1 cellular context compared by ENCODE assay signal in the genomic region with DNA sequence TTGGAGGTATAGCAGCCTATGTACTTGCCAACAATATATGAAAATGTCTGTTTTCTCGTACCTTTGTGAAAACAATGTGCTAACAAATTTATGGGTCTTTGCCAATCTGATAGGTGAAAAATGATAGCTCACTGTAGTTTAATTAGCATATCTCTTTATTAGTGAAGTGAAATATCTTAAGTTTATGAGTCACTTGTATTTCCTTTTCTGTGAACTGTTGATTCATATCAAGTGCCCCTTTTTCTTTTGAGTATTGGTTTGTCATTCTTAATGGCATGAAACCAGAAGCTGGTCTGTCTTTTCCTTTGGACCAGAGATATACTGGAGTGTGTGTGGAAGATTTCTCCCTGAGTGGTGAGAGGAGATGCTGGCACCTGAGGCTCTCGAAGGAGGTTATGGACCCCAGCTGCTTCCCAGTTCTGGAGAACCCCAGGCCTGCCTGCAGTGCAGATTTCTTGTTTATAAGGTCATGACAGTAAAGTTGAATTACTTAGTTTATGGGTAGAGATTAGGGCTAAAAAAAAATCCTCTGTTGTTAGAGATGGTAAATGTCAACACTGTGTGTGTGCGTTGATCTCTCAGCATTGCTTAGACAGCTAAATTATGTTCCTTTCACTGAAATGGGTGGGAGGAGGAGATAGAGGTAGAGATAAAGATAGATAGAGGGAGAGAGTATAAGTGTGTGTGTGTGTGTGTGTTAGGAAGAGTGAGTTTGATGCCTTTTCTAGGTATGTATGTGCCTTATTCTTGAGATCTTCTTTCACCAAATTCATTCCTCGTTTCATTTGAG.
TF ChIP-seq lines count a peak whose summit lies in the region.

No MANE protein-coding gene starts in this region.

TF ChIP-seq in HepG2, 621 proteins besides CTCF, POLR2A, EP300 and RAD21 (continued from another document):
- TF ChIP-seq, protein P1, sequence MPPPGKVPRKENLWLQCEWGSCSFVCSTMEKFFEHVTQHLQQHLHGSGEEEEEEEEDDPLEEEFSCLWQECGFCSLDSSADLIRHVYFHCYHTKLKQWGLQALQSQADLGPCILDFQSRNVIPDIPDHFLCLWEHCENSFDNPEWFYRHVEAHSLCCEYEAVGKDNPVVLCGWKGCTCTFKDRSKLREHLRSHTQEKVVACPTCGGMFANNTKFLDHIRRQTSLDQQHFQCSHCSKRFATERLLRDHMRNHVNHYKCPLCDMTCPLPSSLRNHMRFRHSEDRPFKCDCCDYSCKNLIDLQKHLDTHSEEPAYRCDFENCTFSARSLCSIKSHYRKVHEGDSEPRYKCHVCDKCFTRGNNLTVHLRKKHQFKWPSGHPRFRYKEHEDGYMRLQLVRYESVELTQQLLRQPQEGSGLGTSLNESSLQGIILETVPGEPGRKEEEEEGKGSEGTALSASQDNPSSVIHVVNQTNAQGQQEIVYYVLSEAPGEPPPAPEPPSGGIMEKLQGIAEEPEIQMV (CRISPR knock-in tag; IDR thresholded peaks at IDR 0.05; ENCODE audit: low read depth) = no peak
- TF ChIP-seq SNRNP70 (IDR thresholded peaks at IDR 0.05; ENCODE audit: low read depth, low read length) (no peak), ZC3H4 (CRISPR knock-in tag; IDR thresholded peaks at IDR 0.05; ENCODE audit: borderline replicate concordance) (no peak), ZNF749 (CRISPR knock-in tag; IDR thresholded peaks at IDR 0.05; ENCODE audit: borderline replicate concordance) (no peak), ZNF619 (CRISPR knock-in tag; IDR thresholded peaks at IDR 0.05) (no peak)
- TF ChIP-seq, protein P2, sequence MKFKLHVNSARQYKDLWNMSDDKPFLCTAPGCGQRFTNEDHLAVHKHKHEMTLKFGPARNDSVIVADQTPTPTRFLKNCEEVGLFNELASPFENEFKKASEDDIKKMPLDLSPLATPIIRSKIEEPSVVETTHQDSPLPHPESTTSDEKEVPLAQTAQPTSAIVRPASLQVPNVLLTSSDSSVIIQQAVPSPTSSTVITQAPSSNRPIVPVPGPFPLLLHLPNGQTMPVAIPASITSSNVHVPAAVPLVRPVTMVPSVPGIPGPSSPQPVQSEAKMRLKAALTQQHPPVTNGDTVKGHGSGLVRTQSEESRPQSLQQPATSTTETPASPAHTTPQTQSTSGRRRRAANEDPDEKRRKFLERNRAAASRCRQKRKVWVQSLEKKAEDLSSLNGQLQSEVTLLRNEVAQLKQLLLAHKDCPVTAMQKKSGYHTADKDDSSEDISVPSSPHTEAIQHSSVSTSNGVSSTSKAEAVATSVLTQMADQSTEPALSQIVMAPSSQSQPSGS (CRISPR knock-in tag; IDR thresholded peaks at IDR 0.05) = no peak
- TF ChIP-seq, protein P3, sequence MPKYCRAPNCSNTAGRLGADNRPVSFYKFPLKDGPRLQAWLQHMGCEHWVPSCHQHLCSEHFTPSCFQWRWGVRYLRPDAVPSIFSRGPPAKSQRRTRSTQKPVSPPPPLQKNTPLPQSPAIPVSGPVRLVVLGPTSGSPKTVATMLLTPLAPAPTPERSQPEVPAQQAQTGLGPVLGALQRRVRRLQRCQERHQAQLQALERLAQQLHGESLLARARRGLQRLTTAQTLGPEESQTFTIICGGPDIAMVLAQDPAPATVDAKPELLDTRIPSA (CRISPR knock-in tag; IDR thresholded peaks at IDR 0.05; ENCODE audit: borderline replicate concordance) = no peak
